8 cellular contexts compared by ENCODE assay signal in the genomic region with DNA sequence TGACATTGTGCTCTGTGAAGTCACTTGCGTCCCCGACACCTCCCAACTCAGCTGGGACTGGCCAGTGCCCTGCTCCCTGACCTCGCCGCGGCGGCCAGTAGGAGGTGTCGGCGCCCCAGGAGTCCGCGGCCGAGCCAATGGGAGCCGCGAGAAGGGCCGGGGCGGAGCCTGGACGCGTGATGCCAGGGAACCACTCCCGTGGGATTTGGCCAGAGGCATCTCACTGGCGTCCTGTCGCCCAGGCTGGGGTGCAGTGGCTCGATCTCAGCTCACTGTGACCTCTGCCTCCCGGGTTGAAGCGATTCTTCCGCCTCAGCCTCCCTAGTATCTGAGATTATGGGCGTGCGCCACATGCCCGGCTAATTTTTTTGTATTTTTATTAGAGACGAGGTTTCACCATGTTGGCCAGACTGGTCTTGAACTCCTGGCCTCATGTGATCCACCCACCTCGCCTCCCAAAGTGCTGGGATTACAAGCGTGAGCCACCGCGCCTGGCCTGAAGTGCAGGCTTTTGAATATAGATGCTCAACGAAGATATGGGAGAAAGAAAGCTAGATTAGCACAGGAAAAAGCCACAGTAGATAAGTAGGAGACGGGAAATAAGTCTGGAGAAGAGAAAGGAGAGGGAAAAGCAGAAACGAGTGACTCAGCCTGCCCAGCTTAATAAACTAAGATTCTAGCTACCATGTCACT. TPM values are rescaled to one million over a fixed set of nuclear protein-coding genes. Genes with fewer than 3 reads are reported as not detected.
DNase-seq lines count a peak whose midpoint lies in the region; ATAC-seq and TF ChIP-seq lines count a peak whose summit lies in the region.

No MANE protein-coding gene starts in this region.

- H3K27ac ChIP-seq in OCI-LY7 (ENCODE audit: low read depth, low read length, poor library complexity, severe bottlenecking) = no peak overlapping the region
- peak overlapping the region in 2 of 4 donors; percentile 31 to 66 for H3K27ac ChIP-seq in gastroesophageal sphincter
- H3K27ac ChIP-seq in neural cell (ENCODE audit: low read length) = no peak overlapping the region
- peak overlapping the region; percentile 42 for H3K27ac ChIP-seq in substantia nigra (ENCODE audit: low read depth, low read length, poor library complexity, severe bottlenecking)

- no peaks in the 10 kb centered on the region for H3K9me3 Mint-ChIP-seq in activated naive CD4-positive, alpha-beta T cell treated with anti-CD3 and anti-CD28 coated beads, Interleukin-2, amount 10 ng/mL, durations not matched to agents 7 days and 5 days

- H3K27me3 Mint-ChIP-seq in activated naive CD4-positive, alpha-beta T cell treated with anti-CD3 and anti-CD28 coated beads, Interleukin-2, amount 10 ng/mL, durations not matched to agents 7 days and 5 days = peaks cover 12% of the 10 kb centered on the region

- TF ChIP-seq RAD21 in neural cell (conservative IDR thresholded peaks at IDR 0.05) = no peak

- H4K20me1 ChIP-seq in OCI-LY7 (ENCODE audit: insufficient read depth, low read length) = no peaks in the 10 kb centered on the region
- no peaks in the 10 kb centered on the region for H4K20me1 ChIP-seq in neural cell (ENCODE audit: insufficient read depth)

- 0 out of 2 replicates have a peak overlapping the region, but pooled peaks have one; percentile 12 for H3K4me2 ChIP-seq in OCI-LY7 (ENCODE audit: low read length)
- H3K4me2 ChIP-seq in neural cell (ENCODE audit: low read length) = no peak overlapping the region

- TF ChIP-seq CTCF in OCI-LY7 (conservative IDR thresholded peaks at IDR 0.05; ENCODE audit: low read length) = no peak
- TF ChIP-seq CTCF in gastroesophageal sphincter (IDR thresholded peaks at IDR 0.05) = peak in 3 of 4 experiments; percentile 48 to 62 (median 56)
- TF ChIP-seq CTCF in neural cell (IDR thresholded peaks at IDR 0.05; ENCODE audit: poor library complexity, severe bottlenecking) = no peak

- H3K9me3 ChIP-seq in OCI-LY7 (ENCODE audit: low read length) (no peaks in the 10 kb centered on the region), gastroesophageal sphincter (no peaks in the 10 kb centered on the region), neural cell (ENCODE audit: low read length) (no peaks in the 10 kb centered on the region)

- H3F3A ChIP-seq in neural cell (ENCODE audit: insufficient read depth, low read length, poor library complexity, severe bottlenecking) = no peaks in the 10 kb centered on the region

- no peaks in the 10 kb centered on the region for H3K79me2 ChIP-seq in OCI-LY7 (ENCODE audit: insufficient read depth, low read depth, low read length)
- H3K79me2 ChIP-seq in neural cell (replicated peaks; ENCODE audit: insufficient read depth, low read length) = no peaks in the 10 kb centered on the region

- no peak overlapping the region for H3K27ac Mint-ChIP-seq in activated naive CD4-positive, alpha-beta T cell treated with anti-CD3 and anti-CD28 coated beads, Interleukin-2, amount 10 ng/mL, durations not matched to agents 7 days and 5 days

- no peaks in the 10 kb centered on the region for H3K9me2 ChIP-seq in OCI-LY7 (ENCODE audit: insufficient read depth, low read length)
- H3K9me2 ChIP-seq in neural cell (ENCODE audit: insufficient read depth, low read length) = no peaks in the 10 kb centered on the region

- H3K9ac ChIP-seq in neural cell (ENCODE audit: low read length) = no peak overlapping the region

- H3K4me1 Mint-ChIP-seq in activated naive CD4-positive, alpha-beta T cell treated with anti-CD3 and anti-CD28 coated beads, Interleukin-2, amount 10 ng/mL, durations not matched to agents 7 days and 5 days = peaks cover 5% of the 10 kb centered on the region

- H3K4me1 ChIP-seq in OCI-LY7 (ENCODE audit: insufficient read depth, low read length, poor library complexity, severe bottlenecking) = no peaks in the 10 kb centered on the region
- H3K4me1 ChIP-seq in gastroesophageal sphincter = peaks cover 0 to 15% (median 0%) of the 10 kb centered on the region in 3 donors

- H2AFZ ChIP-seq in OCI-LY7 (ENCODE audit: low read length) = peak overlapping the region; percentile 32; the same call in 1 of the 2 replicates
- no peak overlapping the region for H2AFZ ChIP-seq in neural cell (ENCODE audit: low read depth, low read length)

- 0 to 23% methylated on average over 2 to 5 of the region's 35 CpGs for WGBS in gastroesophageal sphincter (ENCODE audit: low coverage in 1 of 2), 2 donors

- H3K4me3 ChIP-seq in OCI-LY7 (ENCODE audit: low read depth, low read length, poor library complexity, severe bottlenecking) = no peak overlapping the region
- peak overlapping the region; percentile 25 to 59 for H3K4me3 ChIP-seq in gastroesophageal sphincter
- peak overlapping the region; percentile 10 for H3K4me3 ChIP-seq in neural cell (ENCODE audit: low read length)

- DNase-seq in activated T-cell treated with anti-CD3 and anti-CD28 coated beads for 1 hour (ENCODE audit: low read depth) = peak; percentile 11
- no peak for DNase-seq in activated T-cell treated with anti-CD3 and anti-CD28 coated beads for 4 hours
- DNase-seq in OCI-LY7 (ENCODE audit: low spot score) = no peak
- peak; percentile 69 for DNase-seq in activated naive CD4-positive, alpha-beta T cell treated with anti-CD3 and anti-CD28 coated beads, Interleukin-2, amount 10 ng/mL, durations not matched to agents 7 days and 5 days
- DNase-seq in substantia nigra (lab: John Stamatoyannopoulos, UW) = peak; percentile 14 to 96 (median 84)

- no TSS peak for BruUV-seq in OCI-LY7 (replicated peaks; lab: Mats Ljungman, UMichigan)

- peak in 1 of 2 donors; percentile 35 for TF ChIP-seq POLR2A in gastroesophageal sphincter (IDR thresholded peaks at IDR 0.05)

- CTCF ChIA-PET in OCI-LY7 (lab: Charles Lee; ENCODE audit: unreplicated experiment) = no interaction called here
- CTCF ChIA-PET in activated naive CD4-positive, alpha-beta T cell treated with anti-CD3 and anti-CD28 coated beads, Interleukin-2, amount 10 ng/mL, durations not matched to agents 7 days and 5 days (lab: Charles Lee) = interaction anchor here (1.2 to 1.4 kb wide), 2 partner anchors 42 to 92 kb away, joined by 3 read pairs; no protein-coding TSS in a partner anchor

- peak overlapping the region; percentile 56 for H3K4me3 Mint-ChIP-seq in activated naive CD4-positive, alpha-beta T cell treated with anti-CD3 and anti-CD28 coated beads, Interleukin-2, amount 10 ng/mL, durations not matched to agents 7 days and 5 days

- H3K27me3 ChIP-seq in gastroesophageal sphincter (no peaks in the 10 kb centered on the region), neural cell (ENCODE audit: insufficient read depth, low read depth, low read length) (no peaks in the 10 kb centered on the region)

- POLR2A ChIA-PET in OCI-LY7 (lab: Charles Lee) = no interaction called here

- TF ChIP-seq EP300 in gastroesophageal sphincter (IDR thresholded peaks at IDR 0.05) (no peak), neural cell (conservative IDR thresholded peaks at IDR 0.05; ENCODE audit: poor library complexity, severe bottlenecking) (no peak)

- intact Hi-C loops in OCI-LY7 (cut with micrococcal nuclease; ENCODE audit: unreplicated experiment) = no loop called here

- no peaks in the 10 kb centered on the region for H3K36me3 ChIP-seq in OCI-LY7 (ENCODE audit: insufficient read depth, low read length)
- H3K36me3 ChIP-seq in gastroesophageal sphincter = no peaks in the 10 kb centered on the region
- H3K36me3 ChIP-seq in neural cell (ENCODE audit: insufficient read depth, low read length) = no peaks in the 10 kb centered on the region

- peak; percentile 82 for ATAC-seq in HG03432 (IDR thresholded peaks at IDR 0.05; ENCODE audit: unreplicated experiment)
- peak; percentile 99 for ATAC-seq in gastroesophageal sphincter

- H3K36me3 Mint-ChIP-seq in activated naive CD4-positive, alpha-beta T cell treated with anti-CD3 and anti-CD28 coated beads, Interleukin-2, amount 10 ng/mL, durations not matched to agents 7 days and 5 days = no peaks in the 10 kb centered on the region

TF ChIP-seq in neural cell, 6 proteins besides CTCF, POLR2A, EP300 and RAD21:
- TF ChIP-seq EZH2 (IDR thresholded peaks at IDR 0.05; ENCODE audit: borderline replicate concordance, insufficient read depth, low read length, poor library complexity, severe bottlenecking) (no peak), MXI1 (conservative IDR thresholded peaks at IDR 0.05; ENCODE audit: poor library complexity, severe bottlenecking) (no peak), TAF1 (IDR thresholded peaks at IDR 0.05; ENCODE audit: low read depth) (no peak), POLR2AphosphoS5 (IDR thresholded peaks at IDR 0.05) (no peak), SMC3 (conservative IDR thresholded peaks at IDR 0.05; ENCODE audit: poor library complexity) (no peak)
- TF ChIP-seq, protein P1, sequence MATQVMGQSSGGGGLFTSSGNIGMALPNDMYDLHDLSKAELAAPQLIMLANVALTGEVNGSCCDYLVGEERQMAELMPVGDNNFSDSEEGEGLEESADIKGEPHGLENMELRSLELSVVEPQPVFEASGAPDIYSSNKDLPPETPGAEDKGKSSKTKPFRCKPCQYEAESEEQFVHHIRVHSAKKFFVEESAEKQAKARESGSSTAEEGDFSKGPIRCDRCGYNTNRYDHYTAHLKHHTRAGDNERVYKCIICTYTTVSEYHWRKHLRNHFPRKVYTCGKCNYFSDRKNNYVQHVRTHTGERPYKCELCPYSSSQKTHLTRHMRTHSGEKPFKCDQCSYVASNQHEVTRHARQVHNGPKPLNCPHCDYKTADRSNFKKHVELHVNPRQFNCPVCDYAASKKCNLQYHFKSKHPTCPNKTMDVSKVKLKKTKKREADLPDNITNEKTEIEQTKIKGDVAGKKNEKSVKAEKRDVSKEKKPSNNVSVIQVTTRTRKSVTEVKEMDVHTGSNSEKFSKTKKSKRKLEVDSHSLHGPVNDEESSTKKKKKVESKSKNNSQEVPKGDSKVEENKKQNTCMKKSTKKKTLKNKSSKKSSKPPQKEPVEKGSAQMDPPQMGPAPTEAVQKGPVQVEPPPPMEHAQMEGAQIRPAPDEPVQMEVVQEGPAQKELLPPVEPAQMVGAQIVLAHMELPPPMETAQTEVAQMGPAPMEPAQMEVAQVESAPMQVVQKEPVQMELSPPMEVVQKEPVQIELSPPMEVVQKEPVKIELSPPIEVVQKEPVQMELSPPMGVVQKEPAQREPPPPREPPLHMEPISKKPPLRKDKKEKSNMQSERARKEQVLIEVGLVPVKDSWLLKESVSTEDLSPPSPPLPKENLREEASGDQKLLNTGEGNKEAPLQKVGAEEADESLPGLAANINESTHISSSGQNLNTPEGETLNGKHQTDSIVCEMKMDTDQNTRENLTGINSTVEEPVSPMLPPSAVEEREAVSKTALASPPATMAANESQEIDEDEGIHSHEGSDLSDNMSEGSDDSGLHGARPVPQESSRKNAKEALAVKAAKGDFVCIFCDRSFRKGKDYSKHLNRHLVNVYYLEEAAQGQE (IDR thresholded peaks at IDR 0.05; ENCODE audit: borderline replicate concordance) = no peak

RNA-seq across cellular contexts. Expression of a gene that starts 38.0 kb away (rescaled TPM):
- 57.5 and 61.1 TPM in 2 replicates for total RNA-seq in OCI-LY7 (2014; rRNA removed; shearing (Covaris generic))
- total RNA-seq in OCI-LY7 (2022) (110 and 119 TPM in 2 replicates), gastroesophageal sphincter (10 to 100 TPM; 17.7 to 31.0 (median 28.1) TPM)
- polyA plus RNA-seq in neural cell = 84.1 and 96.7 TPM in 2 replicates
- polyA minus RNA-seq in neural cell = 42.4 and 56.5 TPM in 2 replicates

RNA-seq across cellular contexts. Expression of a gene that starts 38.7 kb away (rescaled TPM):
- total RNA-seq in OCI-LY7 (2014; rRNA removed; shearing (Covaris generic)) = 353 and 393 TPM in 2 replicates
- total RNA-seq in OCI-LY7 (2022) = 597 and 621 TPM in 2 replicates
- total RNA-seq in gastroesophageal sphincter = 100 to 1,000 TPM in 2 of 4 donors, 10 to 100 TPM in 2; 87.4 to 111 (median 100) TPM
- 253 and 270 TPM in 2 replicates for polyA plus RNA-seq in neural cell
- 351 and 400 TPM in 2 replicates for polyA minus RNA-seq in neural cell

Comparison
In these comparisons a context has a peak if more than half of its experiments do, and no peak if none do; other contexts are left out.
1. DNase-seq: peak in activated T-cell treated with anti-CD3 and anti-CD28 coated beads for 1 hour (single experiment), activated naive CD4-positive, alpha-beta T cell treated with anti-CD3 and anti-CD28 coated beads, Interleukin-2, amount 10 ng/mL, durations not matched to agents 7 days and 5 days (single experiment) and substantia nigra (49 of 49); none in activated T-cell treated with anti-CD3 and anti-CD28 coated beads for 4 hours (single experiment) and OCI-LY7 (single experiment).
2. CTCF ChIP-seq: peak in gastroesophageal sphincter (3 of 4); none in OCI-LY7 (single experiment) and neural cell (single experiment).